In genomic region chr12:70242695-70243509, GRCh38 we compare ENCODE assay signal across 1 cellular context.
TF ChIP-seq lines count a peak whose summit lies in the region.

A gene with protein sequence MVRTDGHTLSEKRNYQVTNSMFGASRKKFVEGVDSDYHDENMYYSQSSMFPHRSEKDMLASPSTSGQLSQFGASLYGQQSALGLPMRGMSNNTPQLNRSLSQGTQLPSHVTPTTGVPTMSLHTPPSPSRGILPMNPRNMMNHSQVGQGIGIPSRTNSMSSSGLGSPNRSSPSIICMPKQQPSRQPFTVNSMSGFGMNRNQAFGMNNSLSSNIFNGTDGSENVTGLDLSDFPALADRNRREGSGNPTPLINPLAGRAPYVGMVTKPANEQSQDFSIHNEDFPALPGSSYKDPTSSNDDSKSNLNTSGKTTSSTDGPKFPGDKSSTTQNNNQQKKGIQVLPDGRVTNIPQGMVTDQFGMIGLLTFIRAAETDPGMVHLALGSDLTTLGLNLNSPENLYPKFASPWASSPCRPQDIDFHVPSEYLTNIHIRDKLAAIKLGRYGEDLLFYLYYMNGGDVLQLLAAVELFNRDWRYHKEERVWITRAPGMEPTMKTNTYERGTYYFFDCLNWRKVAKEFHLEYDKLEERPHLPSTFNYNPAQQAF (plus strand): TSS chr12:70243433. CDS start chr12:70278227, 34,794 bp downstream.

TF ChIP-seq in GM12878, 131 proteins besides CTCF, POLR2A, EP300 and RAD21 (continued from another document and continues in another):
- TF ChIP-seq PBX3 (IDR thresholded peaks at IDR 0.05; ENCODE audit: insufficient replicate concordance, low read depth, low read length) (no peak), YY1 (IDR thresholded peaks at IDR 0.05; ENCODE audit: low read depth, low read length) (peak; percentile 97), MTA2 (IDR thresholded peaks at IDR 0.05; ENCODE audit: low read depth) (peak; percentile 94), ZNF592 (IDR thresholded peaks at IDR 0.05) (peak; percentile 36; the same call in 1 of the 2 replicates), ATF7 (IDR thresholded peaks at IDR 0.05; ENCODE audit: low read depth) (peak; percentile 78), HDGF (IDR thresholded peaks at IDR 0.05) (no peak; the same call in 1 of the 2 replicates), SMC3 (IDR thresholded peaks at IDR 0.05; ENCODE audit: borderline replicate concordance, low read length) (no peak), CBFB (IDR thresholded peaks at IDR 0.05; ENCODE audit: low read depth) (peak; percentile 27; the same call in 1 of the 2 replicates), JUND (IDR thresholded peaks at IDR 0.05; ENCODE audit: low read depth, low read length) (no peak), SUZ12 (IDR thresholded peaks at IDR 0.05; ENCODE audit: unreplicated experiment) (no peak), BCL11A (IDR thresholded peaks at IDR 0.05; ENCODE audit: low read depth, low read length) (no peak), ZBTB33 (IDR thresholded peaks at IDR 0.05) (no peak), IKZF1 (conservative IDR thresholded peaks at IDR 0.05) (peak; percentile 88), ETV6 (conservative IDR thresholded peaks at IDR 0.05 in 1 of 2, IDR thresholded peaks at IDR 0.05 in 1 of 2; ENCODE audit: borderline replicate concordance in 1 of 2, low read depth in 1 of 2) (0 out of 4 replicates have a peak, but pooled peaks of 1 of the 2 experiments have one; percentile 7), BMI1 (IDR thresholded peaks at IDR 0.05; ENCODE audit: borderline replicate concordance) (no peak), FOS (IDR thresholded peaks at IDR 0.05; ENCODE audit: borderline replicate concordance, extremely low read depth, insufficient read length) (no peak), TBL1XR1 (IDR thresholded peaks at IDR 0.05; ENCODE audit: low read depth, low read length) (peak; percentile 98), ESRRA (IDR thresholded peaks at IDR 0.05; ENCODE audit: low read length) (no peak), BHLHE40 (IDR thresholded peaks at IDR 0.05; ENCODE audit: borderline replicate concordance in 1 of 2, low read depth in 2 of 2, low read length in 1 of 2) (peak; percentile 4 to 5; a peak in 1 of 4 replicates), JUNB (IDR thresholded peaks at IDR 0.05) (no peak), GABPA (IDR thresholded peaks at IDR 0.05; ENCODE audit: low read depth) (peak; percentile 31; the same call in 1 of the 2 replicates), BCL3 (IDR thresholded peaks at IDR 0.05; ENCODE audit: borderline replicate concordance, insufficient read depth, low read depth, low read length, poor library complexity, severe bottlenecking) (no peak), RELA (IDR thresholded peaks at IDR 0.05; ENCODE audit: borderline replicate concordance, partially characterized antibody) (no peak), ZNF274 (IDR thresholded peaks at IDR 0.05; ENCODE audit: insufficient read depth, insufficient read length) (no peak), MTA3 (IDR thresholded peaks at IDR 0.05; ENCODE audit: borderline replicate concordance, low read length) (no peak; the same call in 1 of the 2 replicates), SIN3A (IDR thresholded peaks at IDR 0.05; ENCODE audit: low read depth, low read length) (no peak), EGR1 (IDR thresholded peaks at IDR 0.05; ENCODE audit: borderline replicate concordance in 1 of 2, low read depth in 2 of 2, low read length in 2 of 2) (peak; percentile 62 to 96), HCFC1 (IDR thresholded peaks at IDR 0.05; ENCODE audit: low read length) (peak; percentile 73), TARDBP (IDR thresholded peaks at IDR 0.05; ENCODE audit: borderline replicate concordance) (0 out of 2 replicates have a peak, but pooled peaks have one; percentile 15), CHD1 (IDR thresholded peaks at IDR 0.05; ENCODE audit: low read depth, low read length) (no peak), CHD2 (IDR thresholded peaks at IDR 0.05; ENCODE audit: borderline replicate concordance, low read depth, low read length) (peak; percentile 63; the same call in 1 of the 2 replicates), E4F1 (IDR thresholded peaks at IDR 0.05; ENCODE audit: borderline replicate concordance, partially characterized antibody) (no peak), SREBF1 (IDR thresholded peaks at IDR 0.05; ENCODE audit: low read length) (peak; percentile 93), NFYA (IDR thresholded peaks at IDR 0.05; ENCODE audit: borderline replicate concordance, low read depth, low read length) (no peak)
- TF ChIP-seq, protein P1, sequence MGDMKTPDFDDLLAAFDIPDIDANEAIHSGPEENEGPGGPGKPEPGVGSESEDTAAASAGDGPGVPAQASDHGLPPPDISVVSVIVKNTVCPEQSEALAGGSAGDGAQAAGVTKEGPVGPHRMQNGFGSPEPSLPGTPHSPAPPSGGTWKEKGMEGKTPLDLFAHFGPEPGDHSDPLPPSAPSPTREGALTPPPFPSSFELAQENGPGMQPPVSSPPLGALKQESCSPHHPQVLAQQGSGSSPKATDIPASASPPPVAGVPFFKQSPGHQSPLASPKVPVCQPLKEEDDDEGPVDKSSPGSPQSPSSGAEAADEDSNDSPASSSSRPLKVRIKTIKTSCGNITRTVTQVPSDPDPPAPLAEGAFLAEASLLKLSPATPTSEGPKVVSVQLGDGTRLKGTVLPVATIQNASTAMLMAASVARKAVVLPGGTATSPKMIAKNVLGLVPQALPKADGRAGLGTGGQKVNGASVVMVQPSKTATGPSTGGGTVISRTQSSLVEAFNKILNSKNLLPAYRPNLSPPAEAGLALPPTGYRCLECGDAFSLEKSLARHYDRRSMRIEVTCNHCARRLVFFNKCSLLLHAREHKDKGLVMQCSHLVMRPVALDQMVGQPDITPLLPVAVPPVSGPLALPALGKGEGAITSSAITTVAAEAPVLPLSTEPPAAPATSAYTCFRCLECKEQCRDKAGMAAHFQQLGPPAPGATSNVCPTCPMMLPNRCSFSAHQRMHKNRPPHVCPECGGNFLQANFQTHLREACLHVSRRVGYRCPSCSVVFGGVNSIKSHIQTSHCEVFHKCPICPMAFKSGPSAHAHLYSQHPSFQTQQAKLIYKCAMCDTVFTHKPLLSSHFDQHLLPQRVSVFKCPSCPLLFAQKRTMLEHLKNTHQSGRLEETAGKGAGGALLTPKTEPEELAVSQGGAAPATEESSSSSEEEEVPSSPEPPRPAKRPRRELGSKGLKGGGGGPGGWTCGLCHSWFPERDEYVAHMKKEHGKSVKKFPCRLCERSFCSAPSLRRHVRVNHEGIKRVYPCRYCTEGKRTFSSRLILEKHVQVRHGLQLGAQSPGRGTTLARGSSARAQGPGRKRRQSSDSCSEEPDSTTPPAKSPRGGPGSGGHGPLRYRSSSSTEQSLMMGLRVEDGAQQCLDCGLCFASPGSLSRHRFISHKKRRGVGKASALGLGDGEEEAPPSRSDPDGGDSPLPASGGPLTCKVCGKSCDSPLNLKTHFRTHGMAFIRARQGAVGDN (IDR thresholded peaks at IDR 0.05) = peak; percentile 100
- TF ChIP-seq, protein P2, sequence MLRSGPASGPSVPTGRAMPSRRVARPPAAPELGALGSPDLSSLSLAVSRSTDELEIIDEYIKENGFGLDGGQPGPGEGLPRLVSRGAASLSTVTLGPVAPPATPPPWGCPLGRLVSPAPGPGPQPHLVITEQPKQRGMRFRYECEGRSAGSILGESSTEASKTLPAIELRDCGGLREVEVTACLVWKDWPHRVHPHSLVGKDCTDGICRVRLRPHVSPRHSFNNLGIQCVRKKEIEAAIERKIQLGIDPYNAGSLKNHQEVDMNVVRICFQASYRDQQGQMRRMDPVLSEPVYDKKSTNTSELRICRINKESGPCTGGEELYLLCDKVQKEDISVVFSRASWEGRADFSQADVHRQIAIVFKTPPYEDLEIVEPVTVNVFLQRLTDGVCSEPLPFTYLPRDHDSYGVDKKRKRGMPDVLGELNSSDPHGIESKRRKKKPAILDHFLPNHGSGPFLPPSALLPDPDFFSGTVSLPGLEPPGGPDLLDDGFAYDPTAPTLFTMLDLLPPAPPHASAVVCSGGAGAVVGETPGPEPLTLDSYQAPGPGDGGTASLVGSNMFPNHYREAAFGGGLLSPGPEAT (IDR thresholded peaks at IDR 0.05; ENCODE audit: low read depth) = peak; percentile 69
